8 cellular contexts compared by ENCODE assay signal in the genomic region with DNA sequence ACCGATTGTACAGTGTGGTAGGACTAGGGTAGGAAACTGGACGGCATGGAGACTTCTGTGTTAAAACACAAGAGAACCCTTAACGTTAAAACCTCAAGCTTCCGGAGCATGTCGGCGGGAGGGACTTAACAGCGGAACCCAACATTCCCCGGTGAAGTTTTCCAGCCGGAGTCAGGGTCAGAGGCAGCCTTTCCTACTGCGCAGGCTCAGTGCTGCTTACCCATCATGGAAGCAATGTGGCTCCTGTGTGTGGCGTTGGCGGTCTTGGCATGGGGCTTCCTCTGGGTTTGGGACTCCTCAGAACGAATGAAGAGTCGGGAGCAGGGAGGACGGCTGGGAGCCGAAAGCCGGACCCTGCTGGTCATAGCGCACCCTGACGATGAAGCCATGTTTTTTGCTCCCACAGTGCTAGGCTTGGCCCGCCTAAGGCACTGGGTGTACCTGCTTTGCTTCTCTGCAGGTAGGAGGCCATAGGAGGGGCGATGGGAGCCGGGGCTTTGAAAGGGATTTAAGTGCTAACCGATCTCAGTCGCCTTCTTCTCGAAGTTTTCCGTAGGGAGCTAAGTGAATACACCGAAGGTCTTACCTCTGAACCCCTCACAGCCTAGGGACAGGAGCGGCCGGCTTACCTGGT. TPM values are rescaled to one million over a fixed set of nuclear protein-coding genes. Genes with fewer than 3 reads are reported as not detected.
A peak's percentile ranks its signal among the peaks of the same experiment; 100 is the strongest.
DNase-seq lines count a peak whose midpoint lies in the region; ATAC-seq, FAIRE-seq and TF ChIP-seq lines count a peak whose summit lies in the region.

PIGL (plus strand) TSS at position 209 of the 634 bp plus-strand sequence; CDS start at position 226, 17 bp downstream.

- DNase-seq in GM12891 (ENCODE audit: insufficient read length, low spot score) (peak; percentile 52), NCI-H524 treated with DMSO at 0.1 percent for 48 hours (lab: John Stamatoyannopoulos, UW) (peak; percentile 85), coronary artery (ENCODE audit: low spot score) (peak; percentile 91), kidney tubule cell (ENCODE audit: low spot score) (peak; percentile 93)
- peak; percentile 92 for DNase-seq in activated CD4-positive, alpha-beta T cell treated with anti-CD3 and anti-CD28 coated beads for 48 hours
- peak; percentile 82 for DNase-seq in stimulated activated CD4-positive, alpha-beta T cell treated with anti-CD3 and anti-CD28 coated beads, Interleukin-15, amount 100 ng/mL, for 48 hours (ENCODE audit: low read depth in 2 of 2)

- H3K27ac ChIP-seq in coronary artery: peak within 1 kb of the TSS; percentile 95 to 97

- H3K4me3 ChIP-seq in coronary artery: peak within 1 kb of the TSS; percentile 96

- peak; percentile 97 for TF ChIP-seq POLR2A in GM12891 (IDR thresholded peaks at IDR 0.05; ENCODE audit: low read depth, low read length)

- ATAC-seq in HG03354 (IDR thresholded peaks at IDR 0.05; ENCODE audit: poor library complexity, severe bottlenecking, unreplicated experiment) (peak; percentile 30), GM19328 (IDR thresholded peaks at IDR 0.05; ENCODE audit: unreplicated experiment) (no peak)

- TF ChIP-seq CTCF in coronary artery (IDR thresholded peaks at IDR 0.05): no peak

- peak; percentile 97 for FAIRE-seq in GM12891 (lab: Jason Lieb, UNC)

TF ChIP-seq in GM12891, 5 proteins besides CTCF, POLR2A, EP300 and RAD21:
- no peak for TF ChIP-seq PAX5 (IDR thresholded peaks at IDR 0.05; ENCODE audit: insufficient read depth, low read length, severe bottlenecking)
- no peak for TF ChIP-seq SPI1 (IDR thresholded peaks at IDR 0.05; ENCODE audit: low read depth, low read length)
- TF ChIP-seq POU2F2 (IDR thresholded peaks at IDR 0.05; ENCODE audit: low read depth, low read length): peak; percentile 85
- peak; percentile 97 for TF ChIP-seq TAF1 (IDR thresholded peaks at IDR 0.05; ENCODE audit: low read depth, low read length)
- peak; percentile 97 for TF ChIP-seq POLR2AphosphoS5 (IDR thresholded peaks at IDR 0.05; ENCODE audit: low read depth, low read length)

RNA-seq across cellular contexts. Expression of gene PIGL, which starts in this region (rescaled TPM):
- 29.0 TPM for polyA plus RNA-seq in GM12891 (2012; ENCODE audit: low read depth, missing spikeins)
